ENCODE assay signal across 28 cellular contexts in genomic region chr1:204616683-204617082, GRCh38.
"Had no signal": no experiment of that assay in that cellular context is flagged by ENCODE, and none has a peak within 500 bp of the region (broad histone marks: within the 10 kb centered on the region; RNA-seq: fewer than 3 reads in every experiment).

No MANE protein-coding gene starts in this region.

- H3K27me3 ChIP-seq: colonic mucosa, thyroid gland had no signal

- H3K9me3 ChIP-seq: colonic mucosa, esophagus squamous epithelium, heart right ventricle, lower lobe of right lung, thyroid gland had no signal

- DNase-seq: colonic mucosa; dermis blood vessel endothelial cell; effector memory CD8-positive, alpha-beta T cell; erythroblast; esophagus squamous epithelium; foreskin melanocyte; glutamatergic neuron; heart right ventricle; hippocampal formation; immature natural killer cell; islet precursor cell; kidney glomerular epithelial cell; left colon; left ventricle myocardium superior; lower lobe of right lung; midbrain; naive thymus-derived CD4-positive, alpha-beta T cell; stimulated activated CD4-positive, alpha-beta T cell treated with anti-CD3 and anti-CD28 coated beads, Interleukin-12 subunit alpha, Interleukin-12 subunit beta, amount 100 ng/mL, for 4 hours; stimulated activated CD4-positive, alpha-beta T cell treated with anti-CD3 and anti-CD28 coated beads, Interleukin-1b, Interleukin-23, amount 100 ng/mL, for 48 hours; stimulated activated CD4-positive, alpha-beta T cell treated with anti-CD3 and anti-CD28 coated beads, Interleukin-4, amount 100 ng/mL, for 1 hour; stimulated activated CD8-positive, alpha-beta memory T cell treated with anti-CD3 and anti-CD28 coated beads, Interleukin-4, amount 100 ng/mL, for 48 hours; stimulated activated naive CD4-positive, alpha-beta T cell; stimulated activated naive CD8-positive, alpha-beta T cell treated with anti-CD3 and anti-CD28 coated beads, Interleukin-15, amount 100 ng/mL, for 72 hours; thyroid gland; trophoblast cell had no signal

- ATAC-seq: effector memory CD8-positive, alpha-beta T cell; heart right ventricle; left colon; left ventricle myocardium superior; lower lobe of right lung; naive thymus-derived CD4-positive, alpha-beta T cell; sciatic nerve; stimulated activated naive CD8-positive, alpha-beta T cell treated with anti-CD3 and anti-CD28 coated beads, Interleukin-15, amount 100 ng/mL, for 72 hours had no signal

- H3K4me2 ChIP-seq: smooth muscle cell had no signal

- H3K4me1 ChIP-seq: colonic mucosa, heart right ventricle, lower lobe of right lung, parathyroid adenoma, thyroid gland had no signal

- H3K9ac ChIP-seq: parathyroid adenoma had no signal

- H2AFZ ChIP-seq: parathyroid adenoma had no signal

- H3K27ac ChIP-seq: colonic mucosa, esophagus squamous epithelium, heart right ventricle, lower lobe of right lung, parathyroid adenoma, thyroid gland had no signal

- H3K4me3 ChIP-seq: colonic mucosa, esophagus squamous epithelium, heart right ventricle, lower lobe of right lung, smooth muscle cell, thyroid gland had no signal

- H3K36me3 ChIP-seq: colonic mucosa, esophagus squamous epithelium, heart right ventricle, lower lobe of right lung, thyroid gland had no signal
